Comparison of ENCODE assay signal across 1 cellular context in genomic region chr12:113334786-113335539, GRCh38.
TF ChIP-seq lines count a peak whose summit lies in the region.

TSS of gene SLC8B1 (minus strand) at chr12:113335109. CDS start at chr12:113332878, 2,231 bp downstream.

TF ChIP-seq in GM12878, 131 proteins besides CTCF, POLR2A, EP300 and RAD21 (continued from another document):
- TF ChIP-seq CUX1 (IDR thresholded peaks at IDR 0.05; ENCODE audit: insufficient replicate concordance, low read depth, low read length), result no peak
- TF ChIP-seq NFYA (IDR thresholded peaks at IDR 0.05; ENCODE audit: borderline replicate concordance, low read depth, low read length), result no peak
- TF ChIP-seq GATAD2B (conservative IDR thresholded peaks at IDR 0.05; ENCODE audit: low read depth), result 0 out of 2 replicates have a peak, but pooled peaks have one; percentile 70
- no peak for TF ChIP-seq NR2C2 (IDR thresholded peaks at IDR 0.05; ENCODE audit: borderline replicate concordance, control insufficient read depth, insufficient read length, low read depth)
- no peak for TF ChIP-seq PRDM15 (CRISPR knock-in tag; IDR thresholded peaks at IDR 0.05)
- 0 out of 2 replicates have a peak, but pooled peaks have one; percentile 3 for TF ChIP-seq ZNF217 (IDR thresholded peaks at IDR 0.05)
- peak; percentile 59 for TF ChIP-seq ZNF687 (IDR thresholded peaks at IDR 0.05)
- peak; percentile 58 for TF ChIP-seq RB1 (IDR thresholded peaks at IDR 0.05; ENCODE audit: borderline replicate concordance)
- peak; percentile 71; the same call in 1 of the 2 replicates for TF ChIP-seq LARP7 (IDR thresholded peaks at IDR 0.05)
- peak; percentile 76 for TF ChIP-seq IKZF1 (conservative IDR thresholded peaks at IDR 0.05)
- TF ChIP-seq IRF4 (IDR thresholded peaks at IDR 0.05; ENCODE audit: low read depth, low read length), result no peak
- TF ChIP-seq BHLHE40 (IDR thresholded peaks at IDR 0.05; ENCODE audit: borderline replicate concordance in 1 of 2, low read depth in 2 of 2, low read length in 1 of 2), result peak in 1 of 2 experiments; percentile 44; a peak in 1 of 4 replicates
- peak; percentile 80 for TF ChIP-seq POLR2AphosphoS5 (IDR thresholded peaks at IDR 0.05; ENCODE audit: low read length)
- peak; percentile 29; the same call in 1 of the 2 replicates for TF ChIP-seq TCF12 (IDR thresholded peaks at IDR 0.05; ENCODE audit: low read depth, low read length)
- TF ChIP-seq MXI1 (IDR thresholded peaks at IDR 0.05; ENCODE audit: low read depth, low read length), result no peak
- no peak for TF ChIP-seq BCL3 (IDR thresholded peaks at IDR 0.05; ENCODE audit: borderline replicate concordance, insufficient read depth, low read depth, low read length, poor library complexity, severe bottlenecking)
- no peak for TF ChIP-seq SKIL (IDR thresholded peaks at IDR 0.05; ENCODE audit: low read depth, poor library complexity, severe bottlenecking)
- TF ChIP-seq HDGF (IDR thresholded peaks at IDR 0.05), result 0 out of 2 replicates have a peak, but pooled peaks have one; percentile 28
